ENCODE assay signal across 1 cellular context in the genomic region with DNA sequence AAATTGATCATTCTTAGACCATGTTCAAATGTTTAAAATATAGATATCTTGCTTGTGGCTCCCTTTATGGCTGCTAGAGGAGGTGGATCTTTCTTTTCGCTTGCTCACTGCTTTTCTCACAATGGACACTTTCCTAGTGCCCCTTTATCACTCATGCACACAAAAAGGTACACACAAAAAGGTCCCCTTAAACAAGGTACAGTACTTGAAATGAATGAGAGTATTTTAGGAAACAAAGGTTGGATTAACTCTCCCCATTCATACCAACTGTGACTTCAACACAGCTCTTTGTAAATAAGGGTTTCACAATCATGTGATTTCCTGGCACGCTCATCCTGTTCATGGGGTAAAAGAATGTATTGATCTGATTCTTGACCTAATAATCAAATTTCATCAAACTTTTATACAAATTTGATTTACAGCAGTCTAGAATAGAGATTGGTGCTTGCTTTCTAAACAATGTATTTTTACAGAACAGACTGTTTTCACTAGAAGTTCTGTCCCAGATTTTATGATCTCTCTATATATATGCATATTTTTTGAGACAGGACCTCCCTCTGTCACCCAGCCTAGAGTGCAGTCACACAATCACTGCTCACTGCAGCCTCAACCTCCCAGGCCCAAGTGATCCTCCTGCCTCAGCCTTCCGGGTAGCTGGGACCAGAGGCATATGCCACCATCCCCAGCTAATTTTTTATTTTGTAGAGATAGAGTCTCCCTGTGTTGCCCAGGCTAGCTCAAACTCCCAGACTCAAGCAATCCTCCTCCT.
TF ChIP-seq lines count a peak whose summit lies in the region.

No MANE protein-coding gene starts in this region.

TF ChIP-seq in HepG2, 621 proteins besides CTCF, POLR2A, EP300 and RAD21 (continued from another document and continues in another):
- TF ChIP-seq, protein P1, sequence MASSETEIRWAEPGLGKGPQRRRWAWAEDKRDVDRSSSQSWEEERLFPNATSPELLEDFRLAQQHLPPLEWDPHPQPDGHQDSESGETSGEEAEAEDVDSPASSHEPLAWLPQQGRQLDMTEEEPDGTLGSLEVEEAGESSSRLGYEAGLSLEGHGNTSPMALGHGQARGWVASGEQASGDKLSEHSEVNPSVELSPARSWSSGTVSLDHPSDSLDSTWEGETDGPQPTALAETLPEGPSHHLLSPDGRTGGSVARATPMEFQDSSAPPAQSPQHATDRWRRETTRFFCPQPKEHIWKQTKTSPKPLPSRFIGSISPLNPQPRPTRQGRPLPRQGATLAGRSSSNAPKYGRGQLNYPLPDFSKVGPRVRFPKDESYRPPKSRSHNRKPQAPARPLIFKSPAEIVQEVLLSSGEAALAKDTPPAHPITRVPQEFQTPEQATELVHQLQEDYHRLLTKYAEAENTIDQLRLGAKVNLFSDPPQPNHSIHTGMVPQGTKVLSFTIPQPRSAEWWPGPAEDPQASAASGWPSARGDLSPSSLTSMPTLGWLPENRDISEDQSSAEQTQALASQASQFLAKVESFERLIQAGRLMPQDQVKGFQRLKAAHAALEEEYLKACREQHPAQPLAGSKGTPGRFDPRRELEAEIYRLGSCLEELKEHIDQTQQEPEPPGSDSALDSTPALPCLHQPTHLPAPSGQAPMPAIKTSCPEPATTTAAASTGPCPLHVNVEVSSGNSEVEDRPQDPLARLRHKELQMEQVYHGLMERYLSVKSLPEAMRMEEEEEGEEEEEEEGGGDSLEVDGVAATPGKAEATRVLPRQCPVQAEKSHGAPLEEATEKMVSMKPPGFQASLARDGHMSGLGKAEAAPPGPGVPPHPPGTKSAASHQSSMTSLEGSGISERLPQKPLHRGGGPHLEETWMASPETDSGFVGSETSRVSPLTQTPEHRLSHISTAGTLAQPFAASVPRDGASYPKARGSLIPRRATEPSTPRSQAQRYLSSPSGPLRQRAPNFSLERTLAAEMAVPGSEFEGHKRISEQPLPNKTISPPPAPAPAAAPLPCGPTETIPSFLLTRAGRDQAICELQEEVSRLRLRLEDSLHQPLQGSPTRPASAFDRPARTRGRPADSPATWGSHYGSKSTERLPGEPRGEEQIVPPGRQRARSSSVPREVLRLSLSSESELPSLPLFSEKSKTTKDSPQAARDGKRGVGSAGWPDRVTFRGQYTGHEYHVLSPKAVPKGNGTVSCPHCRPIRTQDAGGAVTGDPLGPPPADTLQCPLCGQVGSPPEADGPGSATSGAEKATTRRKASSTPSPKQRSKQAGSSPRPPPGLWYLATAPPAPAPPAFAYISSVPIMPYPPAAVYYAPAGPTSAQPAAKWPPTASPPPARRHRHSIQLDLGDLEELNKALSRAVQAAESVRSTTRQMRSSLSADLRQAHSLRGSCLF (CRISPR knock-in tag; IDR thresholded peaks at IDR 0.05; ENCODE audit: borderline replicate concordance): no peak
- TF ChIP-seq ZNF282 (IDR thresholded peaks at IDR 0.05; ENCODE audit: partially characterized antibody): no peak
- no peak for TF ChIP-seq MEIS1 (CRISPR knock-in tag; IDR thresholded peaks at IDR 0.05; ENCODE audit: borderline replicate concordance)
- TF ChIP-seq, protein P2, sequence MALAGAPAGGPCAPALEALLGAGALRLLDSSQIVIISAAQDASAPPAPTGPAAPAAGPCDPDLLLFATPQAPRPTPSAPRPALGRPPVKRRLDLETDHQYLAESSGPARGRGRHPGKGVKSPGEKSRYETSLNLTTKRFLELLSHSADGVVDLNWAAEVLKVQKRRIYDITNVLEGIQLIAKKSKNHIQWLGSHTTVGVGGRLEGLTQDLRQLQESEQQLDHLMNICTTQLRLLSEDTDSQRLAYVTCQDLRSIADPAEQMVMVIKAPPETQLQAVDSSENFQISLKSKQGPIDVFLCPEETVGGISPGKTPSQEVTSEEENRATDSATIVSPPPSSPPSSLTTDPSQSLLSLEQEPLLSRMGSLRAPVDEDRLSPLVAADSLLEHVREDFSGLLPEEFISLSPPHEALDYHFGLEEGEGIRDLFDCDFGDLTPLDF (CRISPR knock-in tag; IDR thresholded peaks at IDR 0.05): no peak
- TF ChIP-seq ZMYM3 (CRISPR knock-in tag; IDR thresholded peaks at IDR 0.05): no peak
- TF ChIP-seq TCF7L2 (IDR thresholded peaks at IDR 0.05; ENCODE audit: low read depth, low read length): no peak
- no peak for TF ChIP-seq HOXA7 (CRISPR knock-in tag; IDR thresholded peaks at IDR 0.05)
- TF ChIP-seq GTF2F1 (IDR thresholded peaks at IDR 0.05; ENCODE audit: low read length): no peak
- TF ChIP-seq, protein P3, sequence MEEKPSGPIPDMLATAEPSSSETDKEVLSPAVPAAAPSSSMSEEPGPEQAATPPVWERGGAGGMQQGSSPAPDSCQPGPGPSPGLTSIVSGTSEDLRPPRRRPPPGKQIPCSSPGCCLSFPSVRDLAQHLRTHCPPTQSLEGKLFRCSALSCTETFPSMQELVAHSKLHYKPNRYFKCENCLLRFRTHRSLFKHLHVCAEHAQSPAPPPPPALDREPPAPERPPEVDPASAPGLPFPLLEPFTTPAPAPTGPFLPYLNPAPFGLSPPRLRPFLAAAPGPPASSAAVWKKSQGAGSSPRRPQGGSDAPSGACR (CRISPR knock-in tag; IDR thresholded peaks at IDR 0.05): peak; percentile 42; the same call in 1 of the 2 replicates
- TF ChIP-seq SNAI1 (CRISPR knock-in tag; IDR thresholded peaks at IDR 0.05; ENCODE audit: borderline replicate concordance): no peak
- TF ChIP-seq KLF9 (CRISPR knock-in tag; IDR thresholded peaks at IDR 0.05; ENCODE audit: low read depth): no peak
- no peak for TF ChIP-seq EEA1 (CRISPR knock-in tag; IDR thresholded peaks at IDR 0.05; ENCODE audit: borderline replicate concordance)
- TF ChIP-seq, protein P4, sequence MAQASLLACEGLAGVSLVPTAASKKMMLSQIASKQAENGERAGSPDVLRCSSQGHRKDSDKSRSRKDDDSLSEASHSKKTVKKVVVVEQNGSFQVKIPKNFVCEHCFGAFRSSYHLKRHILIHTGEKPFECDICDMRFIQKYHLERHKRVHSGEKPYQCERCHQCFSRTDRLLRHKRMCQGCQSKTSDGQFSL (CRISPR knock-in tag; IDR thresholded peaks at IDR 0.05): no peak
- TF ChIP-seq PHF5A (CRISPR knock-in tag; IDR thresholded peaks at IDR 0.05; ENCODE audit: low read depth, unreplicated experiment): no peak
- TF ChIP-seq, protein P5, sequence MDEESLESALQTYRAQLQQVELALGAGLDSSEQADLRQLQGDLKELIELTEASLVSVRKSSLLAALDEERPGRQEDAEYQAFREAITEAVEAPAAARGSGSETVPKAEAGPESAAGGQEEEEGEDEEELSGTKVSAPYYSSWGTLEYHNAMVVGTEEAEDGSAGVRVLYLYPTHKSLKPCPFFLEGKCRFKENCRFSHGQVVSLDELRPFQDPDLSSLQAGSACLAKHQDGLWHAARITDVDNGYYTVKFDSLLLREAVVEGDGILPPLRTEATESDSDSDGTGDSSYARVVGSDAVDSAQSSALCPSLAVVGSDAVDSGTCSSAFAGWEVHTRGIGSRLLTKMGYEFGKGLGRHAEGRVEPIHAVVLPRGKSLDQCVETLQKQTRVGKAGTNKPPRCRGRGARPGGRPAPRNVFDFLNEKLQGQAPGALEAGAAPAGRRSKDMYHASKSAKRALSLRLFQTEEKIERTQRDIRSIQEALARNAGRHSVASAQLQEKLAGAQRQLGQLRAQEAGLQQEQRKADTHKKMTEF (CRISPR knock-in tag; IDR thresholded peaks at IDR 0.05): peak; percentile 86
- no peak for TF ChIP-seq ATAD3A (CRISPR knock-in tag; IDR thresholded peaks at IDR 0.05)
- TF ChIP-seq, protein P6, sequence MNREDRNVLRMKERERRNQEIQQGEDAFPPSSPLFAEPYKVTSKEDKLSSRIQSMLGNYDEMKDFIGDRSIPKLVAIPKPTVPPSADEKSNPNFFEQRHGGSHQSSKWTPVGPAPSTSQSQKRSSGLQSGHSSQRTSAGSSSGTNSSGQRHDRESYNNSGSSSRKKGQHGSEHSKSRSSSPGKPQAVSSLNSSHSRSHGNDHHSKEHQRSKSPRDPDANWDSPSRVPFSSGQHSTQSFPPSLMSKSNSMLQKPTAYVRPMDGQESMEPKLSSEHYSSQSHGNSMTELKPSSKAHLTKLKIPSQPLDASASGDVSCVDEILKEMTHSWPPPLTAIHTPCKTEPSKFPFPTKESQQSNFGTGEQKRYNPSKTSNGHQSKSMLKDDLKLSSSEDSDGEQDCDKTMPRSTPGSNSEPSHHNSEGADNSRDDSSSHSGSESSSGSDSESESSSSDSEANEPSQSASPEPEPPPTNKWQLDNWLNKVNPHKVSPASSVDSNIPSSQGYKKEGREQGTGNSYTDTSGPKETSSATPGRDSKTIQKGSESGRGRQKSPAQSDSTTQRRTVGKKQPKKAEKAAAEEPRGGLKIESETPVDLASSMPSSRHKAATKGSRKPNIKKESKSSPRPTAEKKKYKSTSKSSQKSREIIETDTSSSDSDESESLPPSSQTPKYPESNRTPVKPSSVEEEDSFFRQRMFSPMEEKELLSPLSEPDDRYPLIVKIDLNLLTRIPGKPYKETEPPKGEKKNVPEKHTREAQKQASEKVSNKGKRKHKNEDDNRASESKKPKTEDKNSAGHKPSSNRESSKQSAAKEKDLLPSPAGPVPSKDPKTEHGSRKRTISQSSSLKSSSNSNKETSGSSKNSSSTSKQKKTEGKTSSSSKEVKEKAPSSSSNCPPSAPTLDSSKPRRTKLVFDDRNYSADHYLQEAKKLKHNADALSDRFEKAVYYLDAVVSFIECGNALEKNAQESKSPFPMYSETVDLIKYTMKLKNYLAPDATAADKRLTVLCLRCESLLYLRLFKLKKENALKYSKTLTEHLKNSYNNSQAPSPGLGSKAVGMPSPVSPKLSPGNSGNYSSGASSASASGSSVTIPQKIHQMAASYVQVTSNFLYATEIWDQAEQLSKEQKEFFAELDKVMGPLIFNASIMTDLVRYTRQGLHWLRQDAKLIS (CRISPR knock-in tag; IDR thresholded peaks at IDR 0.05): no peak
- TF ChIP-seq ZNF333 (CRISPR knock-in tag; IDR thresholded peaks at IDR 0.05; ENCODE audit: borderline replicate concordance): no peak
- TF ChIP-seq ZFP82 (CRISPR knock-in tag; IDR thresholded peaks at IDR 0.05; ENCODE audit: borderline replicate concordance): no peak
- TF ChIP-seq, protein P7, sequence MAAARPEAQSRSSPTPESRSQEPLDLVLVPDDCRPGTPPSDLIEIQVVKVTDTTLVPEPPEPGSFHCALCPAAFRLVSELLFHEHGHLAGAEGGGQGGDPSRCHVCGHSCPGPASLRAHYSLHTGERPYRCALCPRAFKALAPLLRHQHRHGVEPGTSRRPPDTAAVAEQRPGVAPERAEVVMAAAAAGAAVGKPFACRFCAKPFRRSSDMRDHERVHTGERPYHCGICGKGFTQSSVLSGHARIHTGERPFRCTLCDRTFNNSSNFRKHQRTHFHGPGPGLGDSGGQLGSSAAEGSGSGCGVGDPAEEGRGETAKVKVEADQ (CRISPR knock-in tag; IDR thresholded peaks at IDR 0.05; ENCODE audit: borderline replicate concordance): no peak
- no peak for TF ChIP-seq HMGA1 (CRISPR knock-in tag; conservative IDR thresholded peaks at IDR 0.05)
- TF ChIP-seq SALL2 (CRISPR knock-in tag; IDR thresholded peaks at IDR 0.05): no peak
- TF ChIP-seq, protein P8, sequence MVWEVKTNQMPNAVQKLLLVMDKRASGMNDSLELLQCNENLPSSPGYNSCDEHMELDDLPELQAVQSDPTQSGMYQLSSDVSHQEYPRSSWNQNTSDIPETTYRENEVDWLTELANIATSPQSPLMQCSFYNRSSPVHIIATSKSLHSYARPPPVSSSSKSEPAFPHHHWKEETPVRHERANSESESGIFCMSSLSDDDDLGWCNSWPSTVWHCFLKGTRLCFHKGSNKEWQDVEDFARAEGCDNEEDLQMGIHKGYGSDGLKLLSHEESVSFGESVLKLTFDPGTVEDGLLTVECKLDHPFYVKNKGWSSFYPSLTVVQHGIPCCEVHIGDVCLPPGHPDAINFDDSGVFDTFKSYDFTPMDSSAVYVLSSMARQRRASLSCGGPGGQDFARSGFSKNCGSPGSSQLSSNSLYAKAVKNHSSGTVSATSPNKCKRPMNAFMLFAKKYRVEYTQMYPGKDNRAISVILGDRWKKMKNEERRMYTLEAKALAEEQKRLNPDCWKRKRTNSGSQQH (CRISPR knock-in tag; IDR thresholded peaks at IDR 0.05; ENCODE audit: low read depth): peak; percentile 69; the same call in 1 of the 2 replicates
- TF ChIP-seq TRIM24 (CRISPR knock-in tag; IDR thresholded peaks at IDR 0.05): no peak
- TF ChIP-seq, protein P9, sequence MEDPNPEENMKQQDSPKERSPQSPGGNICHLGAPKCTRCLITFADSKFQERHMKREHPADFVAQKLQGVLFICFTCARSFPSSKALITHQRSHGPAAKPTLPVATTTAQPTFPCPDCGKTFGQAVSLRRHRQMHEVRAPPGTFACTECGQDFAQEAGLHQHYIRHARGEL (CRISPR knock-in tag; IDR thresholded peaks at IDR 0.05): no peak
- TF ChIP-seq MATR3 (CRISPR knock-in tag; IDR thresholded peaks at IDR 0.05): no peak
- no peak for TF ChIP-seq ZNF552 (CRISPR knock-in tag; IDR thresholded peaks at IDR 0.05; ENCODE audit: borderline replicate concordance)
- TF ChIP-seq ZNF121 (CRISPR knock-in tag; IDR thresholded peaks at IDR 0.05): no peak
- TF ChIP-seq, protein P10, sequence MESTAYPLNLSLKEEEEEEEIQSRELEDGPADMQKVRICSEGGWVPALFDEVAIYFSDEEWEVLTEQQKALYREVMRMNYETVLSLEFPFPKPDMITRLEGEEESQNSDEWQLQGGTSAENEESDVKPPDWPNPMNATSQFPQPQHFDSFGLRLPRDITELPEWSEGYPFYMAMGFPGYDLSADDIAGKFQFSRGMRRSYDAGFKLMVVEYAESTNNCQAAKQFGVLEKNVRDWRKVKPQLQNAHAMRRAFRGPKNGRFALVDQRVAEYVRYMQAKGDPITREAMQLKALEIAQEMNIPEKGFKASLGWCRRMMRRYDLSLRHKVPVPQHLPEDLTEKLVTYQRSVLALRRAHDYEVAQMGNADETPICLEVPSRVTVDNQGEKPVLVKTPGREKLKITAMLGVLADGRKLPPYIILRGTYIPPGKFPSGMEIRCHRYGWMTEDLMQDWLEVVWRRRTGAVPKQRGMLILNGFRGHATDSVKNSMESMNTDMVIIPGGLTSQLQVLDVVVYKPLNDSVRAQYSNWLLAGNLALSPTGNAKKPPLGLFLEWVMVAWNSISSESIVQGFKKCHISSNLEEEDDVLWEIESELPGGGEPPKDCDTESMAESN (CRISPR knock-in tag; conservative IDR thresholded peaks at IDR 0.05): no peak
- no peak for TF ChIP-seq GABPB1 (CRISPR knock-in tag; IDR thresholded peaks at IDR 0.05)
- peak; percentile 28; the same call in 1 of the 2 replicates for TF ChIP-seq SIX4 (CRISPR knock-in tag; IDR thresholded peaks at IDR 0.05)
- TF ChIP-seq, protein P11, sequence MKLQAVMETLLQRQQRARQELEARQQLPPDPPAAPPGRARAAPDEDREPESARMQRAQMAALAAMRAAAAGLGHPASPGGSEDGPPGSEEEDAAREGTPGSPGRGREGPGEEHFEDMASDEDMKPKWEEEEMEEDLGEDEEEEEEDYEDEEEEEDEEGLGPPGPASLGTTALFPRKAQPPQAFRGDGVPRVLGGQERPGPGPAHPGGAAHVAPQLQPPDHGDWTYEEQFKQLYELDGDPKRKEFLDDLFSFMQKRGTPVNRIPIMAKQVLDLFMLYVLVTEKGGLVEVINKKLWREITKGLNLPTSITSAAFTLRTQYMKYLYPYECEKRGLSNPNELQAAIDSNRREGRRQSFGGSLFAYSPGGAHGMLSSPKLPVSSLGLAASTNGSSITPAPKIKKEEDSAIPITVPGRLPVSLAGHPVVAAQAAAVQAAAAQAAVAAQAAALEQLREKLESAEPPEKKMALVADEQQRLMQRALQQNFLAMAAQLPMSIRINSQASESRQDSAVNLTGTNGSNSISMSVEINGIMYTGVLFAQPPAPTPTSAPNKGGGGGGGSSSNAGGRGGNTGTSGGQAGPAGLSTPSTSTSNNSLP (IDR thresholded peaks at IDR 0.05; ENCODE audit: low read depth, low read length): peak; percentile 95
- TF ChIP-seq ZSCAN12 (CRISPR knock-in tag; IDR thresholded peaks at IDR 0.05): no peak
- TF ChIP-seq ZNF20 (CRISPR knock-in tag; IDR thresholded peaks at IDR 0.05): no peak
- no peak for TF ChIP-seq PRMT3 (CRISPR knock-in tag; IDR thresholded peaks at IDR 0.05; ENCODE audit: borderline replicate concordance, low read depth)
- TF ChIP-seq ZNF337 (CRISPR knock-in tag; IDR thresholded peaks at IDR 0.05; ENCODE audit: borderline replicate concordance, low read depth): no peak
- no peak for TF ChIP-seq ATF7-NPFF (CRISPR knock-in tag; IDR thresholded peaks at IDR 0.05; ENCODE audit: low read depth)
- TF ChIP-seq YY1 (IDR thresholded peaks at IDR 0.05; ENCODE audit: insufficient read depth, insufficient replicate concordance, low read depth, low read length): no peak
